ENCODE assay signal across 24 cellular contexts in the genomic region with DNA sequence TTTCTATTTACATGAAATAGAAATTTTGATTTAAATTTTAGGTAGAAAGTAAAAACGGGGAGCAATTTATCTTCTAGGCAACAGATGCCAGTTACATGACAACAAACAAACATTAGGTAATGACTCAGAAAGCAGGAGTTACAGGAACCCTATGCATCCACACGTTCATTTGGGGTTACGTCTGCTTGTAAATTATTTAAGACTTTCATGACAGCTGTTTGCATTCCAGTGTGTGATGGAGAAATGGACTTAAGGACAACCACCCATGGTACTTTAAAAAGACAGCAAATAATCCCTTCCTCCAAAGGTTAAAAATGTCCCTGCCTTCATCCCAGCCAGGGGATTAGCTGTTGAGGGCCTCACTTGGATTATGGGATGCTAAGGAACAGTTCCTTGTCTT. TPM values are rescaled to one million over a fixed set of nuclear protein-coding genes. Genes with fewer than 3 reads are reported as not detected.
"Had no signal": no experiment of that assay in that cellular context is flagged by ENCODE, and none has a peak within 500 bp of the region (broad histone marks: within the 10 kb centered on the region; RNA-seq: fewer than 3 reads in every experiment).

No MANE protein-coding gene starts in this region.

- H3K27ac ChIP-seq: adrenal gland, breast epithelium had no signal

- FAIRE-seq: RCC 7860, TTC549 had no signal

- H3K9me3 ChIP-seq: adrenal gland, breast epithelium had no signal

- H3K36me3 ChIP-seq: adrenal gland, breast epithelium had no signal

- H3K27me3 ChIP-seq: adrenal gland, breast epithelium had no signal

- H3K4me3 ChIP-seq: adrenal gland, breast epithelium had no signal

- H3K4me1 ChIP-seq: adrenal gland, breast epithelium had no signal

- ATAC-seq: T-helper 17 cell had no signal

- DNase-seq: activated B cell treated with CpG ODN at 0.5 μM for 24 hours; activated CD4-positive, alpha-beta T cell treated with anti-CD3 and anti-CD28 coated beads for 1 hour; activated CD4-positive, alpha-beta T cell treated with anti-CD3 and anti-CD28 coated beads, Interleukin-2, amount 10 ng/mL, durations not matched to agents 24 days and 14 days; activated CD4-positive, alpha-beta T cell treated with anti-CD3 and anti-CD28 coated beads, Interleukin-2, amount 50 U/mL, for 48 hours; activated naive CD4-positive, alpha-beta T cell treated with anti-CD3 and anti-CD28 coated beads, Interleukin-2, amount 50 U/mL, for 16 hours; activated naive CD8-positive, alpha-beta T cell treated with anti-CD3 and anti-CD28 coated beads, Interleukin-2, amount 10 ng/mL, durations not matched to agents 7 days and 5 days; adrenal gland; aorta; caudate nucleus; NCI-H1048; NCI-H1417; NCI-H1694; NCI-H2029; NCI-H2107; NCI-H345; NCI-H510A; NCI-H526 treated with DMSO at 0.1 percent for 48 hours; SHP77 treated with DMSO at 0.1 percent for 48 hours; T-helper 17 cell; T1000 had no signal

RNA-seq across cellular contexts. Expression of gene CSRP3, which starts 27.2 kb away (rescaled TPM):
- total RNA-seq: activated B cell treated with CpG ODN at 0.5 μM for 24 hours; activated CD4-positive, alpha-beta T cell treated with anti-CD3 and anti-CD28 coated beads, Interleukin-2, amount 10 ng/mL, durations not matched to agents 24 days and 14 days; activated CD8-positive, alpha-beta memory T cell treated with anti-CD3 and anti-CD28 coated beads for 36 hours; activated naive CD8-positive, alpha-beta T cell treated with anti-CD3 and anti-CD28 coated beads, Interleukin-2, amount 10 ng/mL, durations not matched to agents 7 days and 5 days; adrenal gland; aorta; breast epithelium; T-helper 17 cell had no signal
